ENCODE assay signal across 12 cellular contexts in the genomic region with DNA sequence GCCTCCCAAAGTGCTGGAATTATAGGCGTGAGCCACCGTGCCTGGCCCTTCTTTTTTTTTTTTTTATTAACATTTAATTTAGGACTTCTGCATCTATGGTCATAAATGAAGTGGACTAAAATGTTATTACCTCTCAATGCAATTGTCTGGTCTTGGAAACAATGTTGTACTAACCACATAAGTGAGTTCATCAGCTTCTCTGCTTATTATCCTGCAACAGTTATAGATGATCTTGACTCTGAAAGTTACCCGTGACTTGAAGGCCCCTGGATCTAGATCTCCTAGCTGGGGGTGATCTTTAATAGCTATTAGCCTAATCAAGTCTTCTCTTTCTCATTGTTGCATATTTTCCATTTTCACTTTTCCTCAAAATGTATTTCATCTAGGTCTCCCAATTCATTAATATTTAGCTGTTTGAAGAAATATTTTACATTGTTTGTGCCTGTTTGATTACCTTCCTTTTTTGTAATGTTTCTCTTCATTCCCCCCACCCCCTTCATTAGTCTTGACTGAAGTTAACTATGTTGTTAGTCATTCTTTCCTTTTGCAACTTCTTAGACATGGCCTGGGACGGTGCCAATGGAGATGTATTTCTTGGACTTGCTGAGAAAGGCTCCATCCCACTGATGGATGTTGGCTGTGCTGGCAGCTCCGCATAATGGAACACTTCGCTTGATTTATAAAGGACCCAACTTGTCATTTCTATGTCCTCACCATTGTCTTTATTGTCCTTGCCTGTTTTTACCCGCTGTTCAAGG.
DNase-seq lines count a peak whose midpoint lies in the region; ATAC-seq, FAIRE-seq and TF ChIP-seq lines count a peak whose summit lies in the region.
"Had no signal": no experiment of that assay in that cellular context is flagged by ENCODE, and none has a peak within 500 bp of the region (broad histone marks: within the 10 kb centered on the region; RNA-seq: fewer than 3 reads in every experiment).

No MANE protein-coding gene starts in this region.

- in situ Hi-C loops in ACHN (cut with HindIII; ENCODE audit: low pct_ligation_motif_present, low pct_unique_long_range_greater_than_20kb, low sequenced_read_pairs): no loop called here

- no peak for TF ChIP-seq POLR2A in GM12891 (IDR thresholded peaks at IDR 0.05; ENCODE audit: low read depth, low read length)

- DNase-seq in EL (peak; percentile 82), amniotic epithelial cell (ENCODE audit: low read depth) (peak; percentile 92), foreskin fibroblast (peak; percentile 83 to 93), pulmonary artery endothelial cell (ENCODE audit: low read depth, low spot score) (peak; percentile 89), GM12891 (ENCODE audit: insufficient read length, low spot score) (no peak), NCI-H1048 (lab: John Stamatoyannopoulos, UW) (no peak), ACHN (no peak)
- DNase-seq: activated CD4-positive, CD25-positive, alpha-beta regulatory T cell treated with anti-CD3 and anti-CD28 coated beads, Interleukin-2, amount 50 U/mL, for 72 hours; activated naive CD8-positive, alpha-beta T cell treated with anti-CD3 and anti-CD28 coated beads, Interleukin-2, amount 50 U/mL, for 24 hours; NCI-H345 had no signal

- FAIRE-seq in GM12891 (lab: Jason Lieb, UNC): no peak
- FAIRE-seq: GM12878 had no signal

- TF ChIP-seq CTCF in foreskin fibroblast (IDR thresholded peaks at IDR 0.05; ENCODE audit: low read depth, low read length): no peak

- ATAC-seq in GM21367 (IDR thresholded peaks at IDR 0.05; ENCODE audit: unreplicated experiment): no peak
- ATAC-seq: activated naive CD8-positive, alpha-beta T cell treated with anti-CD3 and anti-CD28 coated beads, Interleukin-2, amount 50 U/mL, for 24 hours; GM12878 had no signal

- H3K4me3 ChIP-seq in foreskin fibroblast (ENCODE audit: low read depth in 1 of 2, low read length in 2 of 2): no peak overlapping the region
- H3K4me3 ChIP-seq: GM12878 had no signal

TF ChIP-seq in GM12891, 5 proteins besides CTCF, POLR2A, EP300 and RAD21:
- TF ChIP-seq POLR2AphosphoS5 (IDR thresholded peaks at IDR 0.05; ENCODE audit: low read depth, low read length) (no peak), TAF1 (IDR thresholded peaks at IDR 0.05; ENCODE audit: low read depth, low read length) (no peak), SPI1 (IDR thresholded peaks at IDR 0.05; ENCODE audit: low read depth, low read length) (no peak), PAX5 (IDR thresholded peaks at IDR 0.05; ENCODE audit: insufficient read depth, low read length, severe bottlenecking) (no peak), POU2F2 (IDR thresholded peaks at IDR 0.05; ENCODE audit: low read depth, low read length) (no peak)
TF ChIP-seq in GM12891: peak in this region for 0.

Comparison
In these comparisons a context has a peak if more than half of its experiments do, and no peak if none do; other contexts are left out.
1. DNase-seq: peak in EL (single experiment), amniotic epithelial cell (single experiment), foreskin fibroblast (2 of 2) and pulmonary artery endothelial cell (single experiment); none in GM12891 (single experiment), NCI-H1048 (single experiment) and ACHN (single experiment).